8 cellular contexts compared by ENCODE assay signal in genomic region chr21:37562920-37563640, GRCh38.
DNase-seq lines count a peak whose midpoint lies in the region; ATAC-seq and TF ChIP-seq lines count a peak whose summit lies in the region.

No MANE protein-coding gene starts in this region.

- peak; percentile 7 for ATAC-seq in HG02588 (IDR thresholded peaks at IDR 0.05; ENCODE audit: unreplicated experiment)

- H3K4me2 ChIP-seq in PC-9 (peak overlapping the region; percentile 95), neural cell (ENCODE audit: low read length) (no peak overlapping the region)

- no peak for TF ChIP-seq RAD21 in neural cell (conservative IDR thresholded peaks at IDR 0.05)

- no peak for TF ChIP-seq EP300 in neural cell (conservative IDR thresholded peaks at IDR 0.05; ENCODE audit: poor library complexity, severe bottlenecking)

- intact Hi-C loops in PC-9 (cut with micrococcal nuclease; ENCODE audit: unreplicated experiment): loop anchor here (5.0 kb wide), 1 partner anchor 109 kb away; no protein-coding TSS in a partner anchor

- H3K27ac ChIP-seq in PC-9 (peak overlapping the region; percentile 99), neural cell (ENCODE audit: low read length) (no peak overlapping the region)
- peak overlapping the region; percentile 85 for H3K27ac ChIP-seq in effector memory CD4-positive, alpha-beta T cell (ENCODE audit: insufficient read depth, low read length, poor library complexity, severe bottlenecking)

- H3K4me3 ChIP-seq in PC-9 (peak overlapping the region; percentile 65), neural cell (ENCODE audit: low read length) (peak overlapping the region; percentile 52)
- H3K4me3 ChIP-seq in effector memory CD4-positive, alpha-beta T cell (ENCODE audit: insufficient read depth, low read depth, low read length, poor library complexity, severe bottlenecking): peak overlapping the region; percentile 64

- H3F3A ChIP-seq in PC-9 (ENCODE audit: insufficient read depth, low read depth) (peaks cover 15% of the 10 kb centered on the region), neural cell (ENCODE audit: insufficient read depth, low read length, poor library complexity, severe bottlenecking) (no peaks in the 10 kb centered on the region)

- H2AFZ ChIP-seq in PC-9 (peak overlapping the region; percentile 97), neural cell (ENCODE audit: low read depth, low read length) (no peak overlapping the region)

- no peaks in the 10 kb centered on the region for H3K9me3 ChIP-seq in PC-9 (ENCODE audit: insufficient read depth, low read depth)
- no peaks in the 10 kb centered on the region for H3K9me3 ChIP-seq in effector memory CD4-positive, alpha-beta T cell (ENCODE audit: control insufficient read depth, low read length)
- no peaks in the 10 kb centered on the region for H3K9me3 ChIP-seq in neural cell (ENCODE audit: low read length)

- TSS peak; percentile 45 for BruUV-seq in PC-9 (replicated peaks; lab: Mats Ljungman, UMichigan)

- POLR2A ChIA-PET in PC-9 (lab: Charles Lee; ENCODE audit: unreplicated experiment): interaction anchor here (0.5 to 1.3 kb wide), 6 partner anchors 30 to 388 kb away, joined by 3 to 7 read pairs (median 4); no protein-coding TSS in a partner anchor

- H3K79me2 ChIP-seq in PC-9 (ENCODE audit: low read depth): peaks cover 6% of the 10 kb centered on the region; the same call in 1 of the 2 replicates
- no peaks in the 10 kb centered on the region for H3K79me2 ChIP-seq in neural cell (replicated peaks; ENCODE audit: insufficient read depth, low read length)

- H4K20me1 ChIP-seq in PC-9 (ENCODE audit: insufficient read depth) (no peaks in the 10 kb centered on the region), neural cell (ENCODE audit: insufficient read depth) (no peaks in the 10 kb centered on the region)

- TF ChIP-seq CTCF in PC-9 (conservative IDR thresholded peaks at IDR 0.05) (no peak), neural cell (IDR thresholded peaks at IDR 0.05; ENCODE audit: poor library complexity, severe bottlenecking) (no peak)

- H3K36me3 ChIP-seq in PC-9 (ENCODE audit: low read depth) (no peaks in the 10 kb centered on the region), neural cell (ENCODE audit: insufficient read depth, low read length) (no peaks in the 10 kb centered on the region)
- H3K36me3 ChIP-seq in effector memory CD4-positive, alpha-beta T cell (ENCODE audit: control insufficient read depth, insufficient read depth, low read length): no peaks in the 10 kb centered on the region

- no peaks in the 10 kb centered on the region for H3K9me2 ChIP-seq in PC-9 (ENCODE audit: insufficient read depth)
- H3K9me2 ChIP-seq in neural cell (ENCODE audit: insufficient read depth, low read length): no peaks in the 10 kb centered on the region

- no peaks in the 10 kb centered on the region for H3K27me3 ChIP-seq in PC-9 (ENCODE audit: insufficient read depth, low read depth)
- H3K27me3 ChIP-seq in effector memory CD4-positive, alpha-beta T cell (replicated peaks; ENCODE audit: control insufficient read depth, insufficient read depth, low read length, poor library complexity, severe bottlenecking): no peaks in the 10 kb centered on the region
- no peaks in the 10 kb centered on the region for H3K27me3 ChIP-seq in neural cell (ENCODE audit: insufficient read depth, low read depth, low read length)

- no peak overlapping the region for H3K9ac ChIP-seq in neural cell (ENCODE audit: low read length)

- peak; percentile 69 for DNase-seq in NCI-H748 (lab: John Stamatoyannopoulos, UW; ENCODE audit: unreplicated experiment)
- DNase-seq in NCI-H748 treated with DMSO at 0.1 percent for 48 hours (lab: John Stamatoyannopoulos, UW): no peak
- DNase-seq in PC-9: no peak
- DNase-seq in effector memory CD4-positive, alpha-beta T cell: peak in 1 of 3 donors; percentile 12
- DNase-seq in NCI-H1105 treated with DMSO at 0.1 percent for 48 hours (lab: John Stamatoyannopoulos, UW): no peak
- DNase-seq in SKM-1 (lab: John Stamatoyannopoulos, UW; ENCODE audit: unreplicated experiment): no peak

- CTCF ChIA-PET in PC-9 (lab: Charles Lee): no interaction called here

- peaks cover 14% of the 10 kb centered on the region for H3K4me1 ChIP-seq in PC-9 (replicated peaks; ENCODE audit: insufficient read depth)
- peaks cover 9% of the 10 kb centered on the region for H3K4me1 ChIP-seq in effector memory CD4-positive, alpha-beta T cell (ENCODE audit: control insufficient read depth, insufficient read depth, low read length, poor library complexity, severe bottlenecking)

TF ChIP-seq in neural cell, 6 proteins besides CTCF, POLR2A, EP300 and RAD21:
- TF ChIP-seq REST (IDR thresholded peaks at IDR 0.05; ENCODE audit: borderline replicate concordance) (no peak), POLR2AphosphoS5 (IDR thresholded peaks at IDR 0.05) (no peak), SMC3 (conservative IDR thresholded peaks at IDR 0.05; ENCODE audit: poor library complexity) (no peak), TAF1 (IDR thresholded peaks at IDR 0.05; ENCODE audit: low read depth) (no peak), EZH2 (IDR thresholded peaks at IDR 0.05; ENCODE audit: borderline replicate concordance, insufficient read depth, low read length, poor library complexity, severe bottlenecking) (no peak), MXI1 (conservative IDR thresholded peaks at IDR 0.05; ENCODE audit: poor library complexity, severe bottlenecking) (no peak)
TF ChIP-seq in neural cell: peak in this region for 0.
